Comparison of ENCODE assay signal across 9 cellular contexts in genomic region chr4:38560763-38561558, GRCh38.
A peak's percentile ranks its signal among the peaks of the same experiment; 100 is the strongest.
DNase-seq lines count a peak whose midpoint lies in the region; ATAC-seq and TF ChIP-seq lines count a peak whose summit lies in the region.
"Had no signal": no experiment of that assay in that cellular context is flagged by ENCODE, and none has a peak within 500 bp of the region (broad histone marks: within the 10 kb centered on the region; RNA-seq: fewer than 3 reads in every experiment).

No MANE protein-coding gene starts in this region.

- no peak for TF ChIP-seq CTCF in GM20000 (IDR thresholded peaks at IDR 0.05; ENCODE audit: extremely low read depth, missing control alignments)

- H3K27ac ChIP-seq in epithelial cell of prostate = peak overlapping the region; percentile 7

- ATAC-seq in GM18858 (IDR thresholded peaks at IDR 0.05; ENCODE audit: unreplicated experiment) (peak; percentile 91), HG03196 (IDR thresholded peaks at IDR 0.05; ENCODE audit: unreplicated experiment) (peak; percentile 84)

- DNase-seq in GM20000 (ENCODE audit: low spot score) (peak; percentile 68), epithelial cell of prostate (ENCODE audit: low read depth, low spot score) (no peak), superior temporal gyrus (ENCODE audit: extremely low spot score) (no peak), NCI-H1417 (lab: John Stamatoyannopoulos, UW) (no peak), amygdala (lab: John Stamatoyannopoulos, UW) (no peak)
- DNase-seq: NCI-H187, T-helper 9 cell had no signal
